In genomic region chr14:89294060-89294459, GRCh38 we compare ENCODE assay signal across 23 cellular contexts.
A peak's percentile ranks its signal among the peaks of the same experiment; 100 is the strongest.
DNase-seq lines count a peak whose midpoint lies in the region; ATAC-seq, FAIRE-seq and TF ChIP-seq lines count a peak whose summit lies in the region.
"Had no signal": no experiment of that assay in that cellular context is flagged by ENCODE, and none has a peak within 500 bp of the region (broad histone marks: within the 10 kb centered on the region; RNA-seq: fewer than 3 reads in every experiment).

No MANE protein-coding gene starts in this region.

- H3K27ac ChIP-seq in HUES48 (ENCODE audit: low read depth, low read length) (peak overlapping the region; percentile 93), body of pancreas (no peak overlapping the region), right cardiac atrium (ENCODE audit: low read length) (peak overlapping the region; percentile 50), neuronal stem cell (replicated peaks; ENCODE audit: low read length) (no peak overlapping the region), small intestine (ENCODE audit: low read depth in 1 of 2, low read length in 1 of 2) (no peak overlapping the region)
- H3K27ac ChIP-seq: GM23248, transverse colon had no signal

- peak overlapping the region; percentile 9 for H3K18ac ChIP-seq in neuronal stem cell (ENCODE audit: low read length)

- no peak overlapping the region for H3K4me2 ChIP-seq in neuronal stem cell (ENCODE audit: insufficient read depth, low read length, poor library complexity, severe bottlenecking)

- intact Hi-C loops in body of pancreas (cut with DNase I) (no loop called here), right cardiac atrium (cut with DNase I) (no loop called here)

- H3K4me3 ChIP-seq in HUES48 (ENCODE audit: low read depth, low read length) (no peak overlapping the region), body of pancreas (no peak overlapping the region), right cardiac atrium (ENCODE audit: low read length) (no peak overlapping the region), neuronal stem cell (ENCODE audit: low read length in 2 of 2) (no peak overlapping the region), small intestine (ENCODE audit: low read depth in 1 of 2, low read length in 2 of 2) (no peak overlapping the region)
- H3K4me3 ChIP-seq: GM23248, transverse colon had no signal

- ATAC-seq in body of pancreas (peak; percentile 74), right cardiac atrium (peak; percentile 76 to 89), GM18498 (IDR thresholded peaks at IDR 0.05; ENCODE audit: unreplicated experiment) (no peak)
- ATAC-seq: activated CD4-positive, alpha-beta T cell treated with anti-CD3 and anti-CD28 coated beads for 36 hours had no signal

- H2BK15ac ChIP-seq in neuronal stem cell (ENCODE audit: low read length): no peak overlapping the region

- H3K4me1 ChIP-seq in HUES48 (ENCODE audit: control insufficient read depth, insufficient read depth, low read length) (peaks cover 39% of the 10 kb centered on the region), body of pancreas (peaks cover 17% of the 10 kb centered on the region), right cardiac atrium (ENCODE audit: control insufficient read depth, insufficient read depth, low read length) (peaks cover 15% of the 10 kb centered on the region), neuronal stem cell (ENCODE audit: control insufficient read depth in 2 of 2, insufficient read depth in 1 of 2, low read depth in 1 of 2, low read length in 2 of 2) (peaks cover 10 to 19% of the 10 kb centered on the region in 2 donors), small intestine (ENCODE audit: control insufficient read depth in 2 of 2, insufficient read depth in 1 of 2, low read depth in 1 of 2, low read length in 1 of 2) (no peaks in the 10 kb centered on the region)

- peaks cover 16% of the 10 kb centered on the region for H3K36me3 ChIP-seq in HUES48 (ENCODE audit: control insufficient read depth, insufficient read depth, low read length)
- no peaks in the 10 kb centered on the region for H3K36me3 ChIP-seq in body of pancreas (replicated peaks in 1 of 2; ENCODE audit: insufficient read depth in 1 of 2, low read depth in 2 of 2)
- H3K36me3 ChIP-seq in neuronal stem cell (replicated peaks in 1 of 2; ENCODE audit: control insufficient read depth in 2 of 2, insufficient read depth in 2 of 2, low read length in 2 of 2): peaks cover 0 to 4% of the 10 kb centered on the region in 2 donors
- H3K36me3 ChIP-seq in small intestine (ENCODE audit: control insufficient read depth in 2 of 2, insufficient read depth in 2 of 2, low read length in 2 of 2): peaks cover 0 to 2% of the 10 kb centered on the region in 2 donors
- H3K36me3 ChIP-seq: transverse colon had no signal

- no peak overlapping the region for H2AFZ ChIP-seq in neuronal stem cell (ENCODE audit: low read length)
- H2AFZ ChIP-seq: GM23248 had no signal

- no peak overlapping the region for H2BK5ac ChIP-seq in neuronal stem cell (ENCODE audit: low read length)

- no peak overlapping the region for H3K14ac ChIP-seq in neuronal stem cell (ENCODE audit: low read length)

- FAIRE-seq in small intestine (lab: Jason Lieb, UNC): no peak
- FAIRE-seq: endometrium, GM12892 had no signal

- H3K9ac ChIP-seq in HUES48 (ENCODE audit: low read depth, low read length): peak overlapping the region; percentile 64
- no peak overlapping the region for H3K9ac ChIP-seq in neuronal stem cell (ENCODE audit: low read depth, low read length, poor library complexity)
- H3K9ac ChIP-seq: GM23248 had no signal

- TF ChIP-seq POLR2A in body of pancreas (IDR thresholded peaks at IDR 0.05): no peak

- no peaks in the 10 kb centered on the region for H3K27me3 ChIP-seq in HUES48 (ENCODE audit: control insufficient read depth, insufficient read depth, low read length)
- no peaks in the 10 kb centered on the region for H3K27me3 ChIP-seq in body of pancreas
- H3K27me3 ChIP-seq in right cardiac atrium (ENCODE audit: control insufficient read depth, insufficient read depth): no peaks in the 10 kb centered on the region
- H3K27me3 ChIP-seq in neuronal stem cell (ENCODE audit: control insufficient read depth in 3 of 3, insufficient read depth in 3 of 3, low read depth in 1 of 3, low read length in 3 of 3): no peaks in the 10 kb centered on the region
- no peaks in the 10 kb centered on the region for H3K27me3 ChIP-seq in small intestine (ENCODE audit: control insufficient read depth in 2 of 2, insufficient read depth in 2 of 2, low read length in 2 of 2)
- H3K27me3 ChIP-seq: transverse colon had no signal

- H2AK5ac ChIP-seq in neuronal stem cell (ENCODE audit: low read depth, low read length): no peak overlapping the region

- no peaks in the 10 kb centered on the region for H3K79me1 ChIP-seq in neuronal stem cell (ENCODE audit: low read depth, low read length)

- TF ChIP-seq CTCF in body of pancreas (IDR thresholded peaks at IDR 0.05): no peak

- DNase-seq in body of pancreas (peak; percentile 41 to 77 (median 64)), right cardiac atrium (peak; percentile 37 to 81 (median 74)), neuronal stem cell (ENCODE audit: low spot score) (no peak), GOT3 (lab: John Stamatoyannopoulos, UW) (no peak), DMS153 treated with DMSO at 0.1 percent for 48 hours (lab: John Stamatoyannopoulos, UW; ENCODE audit: unreplicated experiment) (no peak), small intestine (no peak)
- DNase-seq: activated CD4-positive, alpha-beta T cell treated with anti-CD3 and anti-CD28 coated beads for 36 hours; activated naive CD8-positive, alpha-beta T cell treated with anti-CD3 and anti-CD28 coated beads, Interleukin-2, amount 10 ng/mL, durations not matched to agents 7 days and 5 days; CD8-positive, alpha-beta memory T cell; DMS53; glutamatergic neuron; GM23248; islet precursor cell; Karpas-422; NCI-H2081; NCI-H524; posterior cingulate gyrus; stimulated activated naive CD4-positive, alpha-beta T cell treated with Interleukin-2 at 50 U/mL for 16 hours; transverse colon had no signal

- no peak overlapping the region for H3K4ac ChIP-seq in neuronal stem cell (ENCODE audit: low read length)

- no peak overlapping the region for H2BK12ac ChIP-seq in neuronal stem cell (ENCODE audit: low read length)

- no peak overlapping the region for H4K8ac ChIP-seq in neuronal stem cell (ENCODE audit: low read depth, low read length)

- no peak overlapping the region for H2BK120ac ChIP-seq in neuronal stem cell (ENCODE audit: low read depth, low read length)

- no peak overlapping the region for H3K23ac ChIP-seq in neuronal stem cell (ENCODE audit: low read depth, low read length, poor library complexity)

- H3K9me3 ChIP-seq in HUES48 (ENCODE audit: control insufficient read depth, insufficient read depth, low read length) (no peaks in the 10 kb centered on the region), body of pancreas (no peaks in the 10 kb centered on the region), right cardiac atrium (ENCODE audit: control insufficient read depth, low read length) (no peaks in the 10 kb centered on the region), neuronal stem cell (replicated peaks in 1 of 2; ENCODE audit: control insufficient read depth in 2 of 2, insufficient read depth in 1 of 2, low read depth in 1 of 2, low read length in 2 of 2) (no peaks in the 10 kb centered on the region), small intestine (ENCODE audit: control insufficient read depth, low read depth) (no peaks in the 10 kb centered on the region)
- H3K9me3 ChIP-seq: transverse colon had no signal

- no peak overlapping the region for H4K91ac ChIP-seq in neuronal stem cell (ENCODE audit: low read depth, low read length, poor library complexity)

- 34 to 41% methylated on average over 7 of the region's 7 CpGs for WGBS in body of pancreas, 2 donors
- WGBS in right cardiac atrium: 73% methylated on average over 7 of the region's 7 CpGs
- WGBS in neuronal stem cell (ENCODE audit: extremely low coverage in 2 of 2, insufficient read length in 2 of 2, insufficient replicate concordance in 1 of 2), 2 donors: no CpG with 5 or more reads among the region's 7 CpGs
- 82 to 85% (median 83%) methylated on average over 7 of the region's 7 CpGs for WGBS in small intestine, 3 donors

Comparison
In these comparisons a context has a peak if more than half of its experiments do, and no peak if none do; other contexts are left out.
1. H3K27ac ChIP-seq: peak in HUES48 (single experiment) and right cardiac atrium (single experiment); none in body of pancreas (0 of 4), neuronal stem cell (single experiment) and small intestine (0 of 2).
2. DNase-seq: peak in body of pancreas (4 of 4) and right cardiac atrium (3 of 3); none in neuronal stem cell (single experiment), GOT3 (single experiment), DMS153 treated with DMSO at 0.1 percent for 48 hours (single experiment) and small intestine (single experiment).